In genomic region chr12:118763239-118763638, GRCh38 we compare ENCODE assay signal across 24 cellular contexts.
"Had no signal": no experiment of that assay in that cellular context is flagged by ENCODE, and none has a peak within 500 bp of the region (broad histone marks: within the 10 kb centered on the region; RNA-seq: fewer than 3 reads in every experiment).

No MANE protein-coding gene starts in this region.

- H3K36me3 ChIP-seq: MG63 had no signal

- H3K27ac ChIP-seq: RWPE1 had no signal

- H3K4me3 ChIP-seq: MG63 had no signal

- H3K36me3 Mint-ChIP-seq: T-cell had no signal

- DNase-seq: IMR-90, Karpas-422, KG1, MG63, NCI-H1092, NCI-H1105 treated with DMSO at 0.1 percent for 48 hours, NCI-H1417 treated with DMSO at 0.1 percent for 48 hours, NCI-H1694, NCI-H187 treated with DMSO at 0.1 percent for 48 hours, NCI-H2081, NCI-H2107, NCI-H2171 treated with DMSO at 0.1 percent for 48 hours, NCI-H345, NCI-H446 treated with DMSO at 0.1 percent for 48 hours, NCI-H510A treated with DMSO at 0.1 percent for 48 hours, NCI-H526, NCI-H82, PC-3, SHP77, SW 1271, T-cell had no signal

- H3K4me1 Mint-ChIP-seq: T-cell had no signal

- H3K4me3 Mint-ChIP-seq: T-cell had no signal

- ATAC-seq: HepG2, Panc1, PC-3, T-cell had no signal

- H3K9me3 ChIP-seq: MG63 had no signal

- H3K27ac Mint-ChIP-seq: T-cell had no signal

- H3K27me3 ChIP-seq: MG63 had no signal
